In the genomic region with DNA sequence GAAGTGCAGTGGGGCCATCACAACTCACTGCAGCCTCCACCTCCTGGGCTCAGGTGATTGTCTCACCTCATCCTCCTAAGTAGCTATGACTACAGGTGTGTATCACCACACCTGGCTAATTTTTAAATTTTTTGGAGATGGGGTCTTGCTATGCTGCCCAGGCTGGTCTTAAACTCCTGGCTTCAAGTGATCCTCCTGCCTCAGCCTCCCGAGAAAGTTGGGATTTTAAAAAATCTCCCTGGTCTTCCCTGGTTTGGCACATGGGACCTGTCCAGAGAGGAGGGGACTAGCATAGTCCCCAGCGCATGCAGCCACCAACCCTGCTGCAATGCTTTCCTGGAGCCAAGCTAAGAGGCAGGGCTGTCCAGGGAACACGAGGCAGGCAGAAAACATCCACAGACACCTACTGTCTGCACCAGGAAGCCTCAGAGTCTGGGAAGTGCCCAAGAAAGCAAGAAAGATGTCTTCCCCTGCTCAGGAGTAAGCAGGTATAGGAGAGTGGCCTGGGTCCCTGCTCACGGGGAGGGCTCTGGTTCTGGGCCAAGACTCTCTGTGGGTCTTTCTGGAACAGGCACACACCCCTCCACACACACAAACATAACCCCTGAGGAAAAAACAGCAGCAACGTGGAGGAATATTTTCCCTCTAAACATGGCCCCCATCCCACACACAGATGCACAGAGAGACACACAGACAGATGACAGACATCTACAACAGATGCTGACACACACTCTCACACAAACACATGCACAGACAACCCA, we compare ENCODE assay signal across 17 cellular contexts. TPM values are rescaled to one million over a fixed set of nuclear protein-coding genes. Genes with fewer than 3 reads are reported as not detected.
DNase-seq lines count a peak whose midpoint lies in the region; ATAC-seq and TF ChIP-seq lines count a peak whose summit lies in the region.
"Had no signal": no experiment of that assay in that cellular context is flagged by ENCODE, and none has a peak within 500 bp of the region (broad histone marks: within the 10 kb centered on the region; RNA-seq: fewer than 3 reads in every experiment).

No MANE protein-coding gene starts in this region.

- no peak for DNase-seq in stimulated activated naive CD8-positive, alpha-beta T cell treated with anti-CD3 and anti-CD28 coated beads, Interleukin-15, Interleukin-2, amounts not matched to agents 100 U/mL and 50 U/mL, for 24 hours
- DNase-seq in activated T-helper 2 cell treated with anti-CD3 and anti-CD28 coated beads, Interferon-gamma antibody, Interleukin-2, Interleukin-4, amounts not matched to agents 10 μg/mL and 5 μg/mL and 100 μg/mL, durations not matched to agents 14 hours and 24 hours and 36 hours (ENCODE audit: low spot score), result no peak
- DNase-seq in naive thymus-derived CD4-positive, alpha-beta T cell, result no peak
- DNase-seq in upper lobe of right lung (no peak), cortex of kidney (lab: John Stamatoyannopoulos, UW) (no peak)
- DNase-seq: central memory CD4-positive, alpha-beta T cell; foreskin keratinocyte; H9; left lung; NCI-H1694; NCI-H226; psoas muscle; stimulated activated CD4-positive, alpha-beta T cell treated with anti-CD3 and anti-CD28 coated beads, Interleukin-12 subunit alpha, Interleukin-12 subunit beta, amount 100 ng/mL, for 4 hours; substantia nigra had no signal

- H3K4me3 Mint-ChIP-seq in stimulated activated naive CD8-positive, alpha-beta T cell treated with anti-CD3 and anti-CD28 coated beads, Interleukin-15, Interleukin-2, amounts not matched to agents 100 ng/mL and 50 ng/mL, for 24 hours, result peak overlapping the region; percentile 25
- no peak overlapping the region for H3K4me3 Mint-ChIP-seq in activated T-helper 2 cell treated with anti-CD3 and anti-CD28 coated beads, Interferon-gamma antibody, Interleukin-2, Interleukin-4, amounts not matched to agents 10 μg/mL and 5 μg/mL and 100 μg/mL, durations not matched to agents 14 hours and 24 hours and 36 hours (ENCODE audit: low read depth)
- H3K4me3 Mint-ChIP-seq in naive thymus-derived CD4-positive, alpha-beta T cell, result peak overlapping the region in 1 of 10 donors; percentile 40
- H3K4me3 Mint-ChIP-seq: H9 had no signal

- peaks cover 73% of the 10 kb centered on the region for H3K36me3 Mint-ChIP-seq in stimulated activated naive CD8-positive, alpha-beta T cell treated with anti-CD3 and anti-CD28 coated beads, Interleukin-15, Interleukin-2, amounts not matched to agents 100 ng/mL and 50 ng/mL, for 24 hours (ENCODE audit: low read depth)
- peaks cover 70% of the 10 kb centered on the region for H3K36me3 Mint-ChIP-seq in activated T-helper 2 cell treated with anti-CD3 and anti-CD28 coated beads, Interferon-gamma antibody, Interleukin-2, Interleukin-4, amounts not matched to agents 10 μg/mL and 5 μg/mL and 100 μg/mL, durations not matched to agents 14 hours and 24 hours and 36 hours (ENCODE audit: low read depth)
- H3K36me3 Mint-ChIP-seq in naive thymus-derived CD4-positive, alpha-beta T cell, result peaks cover 0 to 33% (median 14%) of the 10 kb centered on the region in 5 donors

- no peaks in the 10 kb centered on the region for H3K9me3 Mint-ChIP-seq in stimulated activated naive CD8-positive, alpha-beta T cell treated with anti-CD3 and anti-CD28 coated beads, Interleukin-15, Interleukin-2, amounts not matched to agents 100 ng/mL and 50 ng/mL, for 24 hours
- H3K9me3 Mint-ChIP-seq in activated T-helper 2 cell treated with anti-CD3 and anti-CD28 coated beads, Interferon-gamma antibody, Interleukin-2, Interleukin-4, amounts not matched to agents 10 μg/mL and 5 μg/mL and 100 μg/mL, durations not matched to agents 14 hours and 24 hours and 36 hours, result no peaks in the 10 kb centered on the region
- no peaks in the 10 kb centered on the region for H3K9me3 Mint-ChIP-seq in naive thymus-derived CD4-positive, alpha-beta T cell
- H3K9me3 Mint-ChIP-seq: H9 had no signal

- no peaks in the 10 kb centered on the region for H3K27me3 ChIP-seq in naive thymus-derived CD4-positive, alpha-beta T cell (ENCODE audit: control insufficient read depth in 2 of 2, insufficient read depth in 2 of 2, low read length in 2 of 2)
- no peaks in the 10 kb centered on the region for H3K27me3 ChIP-seq in upper lobe of right lung
- H3K27me3 ChIP-seq: foreskin keratinocyte, left lung had no signal

- H3K4me1 Mint-ChIP-seq in stimulated activated naive CD8-positive, alpha-beta T cell treated with anti-CD3 and anti-CD28 coated beads, Interleukin-15, Interleukin-2, amounts not matched to agents 100 ng/mL and 50 ng/mL, for 24 hours (ENCODE audit: low read depth), result peaks cover 84% of the 10 kb centered on the region
- peaks cover 48% of the 10 kb centered on the region for H3K4me1 Mint-ChIP-seq in activated T-helper 2 cell treated with anti-CD3 and anti-CD28 coated beads, Interferon-gamma antibody, Interleukin-2, Interleukin-4, amounts not matched to agents 10 μg/mL and 5 μg/mL and 100 μg/mL, durations not matched to agents 14 hours and 24 hours and 36 hours (ENCODE audit: low read depth)
- peaks cover 28 to 56% (median 36%) of the 10 kb centered on the region in 7 donors for H3K4me1 Mint-ChIP-seq in naive thymus-derived CD4-positive, alpha-beta T cell

- POLR2A ChIA-PET in naive thymus-derived CD4-positive, alpha-beta T cell (lab: Charles Lee), result interaction anchor here (0.6 to 1.8 kb wide), 4 partner anchors 33 to 86 kb away, joined by 3 to 4 read pairs (median 4); no protein-coding TSS in a partner anchor

- intact Hi-C loops in activated T-helper 2 cell treated with anti-CD3 and anti-CD28 coated beads, Interferon-gamma antibody, Interleukin-2, Interleukin-4, amounts not matched to agents 10 μg/mL and 5 μg/mL and 100 μg/mL, durations not matched to agents 14 hours and 24 hours and 36 hours (cut with micrococcal nuclease), result loop anchor here (2.0 kb wide), 1 partner anchor 33 kb away; no protein-coding TSS in a partner anchor
- intact Hi-C loops in naive thymus-derived CD4-positive, alpha-beta T cell (cut with micrococcal nuclease), result loop anchor here in 1 of 2 donors (5.0 kb wide), 2 partner anchors 33 to 88 kb away; a partner anchor contains a TSS
- intact Hi-C loops in upper lobe of right lung (cut with DNase I), result loop anchor here (10.0 kb wide), 1 partner anchor 75 kb away; no protein-coding TSS in a partner anchor

- H3K27ac Mint-ChIP-seq in stimulated activated naive CD8-positive, alpha-beta T cell treated with anti-CD3 and anti-CD28 coated beads, Interleukin-15, Interleukin-2, amounts not matched to agents 100 ng/mL and 50 ng/mL, for 24 hours, result peak overlapping the region; percentile 80
- H3K27ac Mint-ChIP-seq in activated T-helper 2 cell treated with anti-CD3 and anti-CD28 coated beads, Interferon-gamma antibody, Interleukin-2, Interleukin-4, amounts not matched to agents 10 μg/mL and 5 μg/mL and 100 μg/mL, durations not matched to agents 14 hours and 24 hours and 36 hours, result peak overlapping the region; percentile 19
- peak overlapping the region in 8 of 9 donors; percentile 7 to 85 (median 68) for H3K27ac Mint-ChIP-seq in naive thymus-derived CD4-positive, alpha-beta T cell

- no peak overlapping the region for H3K27ac ChIP-seq in naive thymus-derived CD4-positive, alpha-beta T cell (ENCODE audit: low read depth, low read length)
- no peak overlapping the region for H3K27ac ChIP-seq in upper lobe of right lung
- H3K27ac ChIP-seq: foreskin keratinocyte had no signal

- no peak for TF ChIP-seq CTCF in upper lobe of right lung (IDR thresholded peaks at IDR 0.05)

- H3K4me1 ChIP-seq in naive thymus-derived CD4-positive, alpha-beta T cell (ENCODE audit: control insufficient read depth in 2 of 2, insufficient read depth in 2 of 2, low read length in 2 of 2), result peaks cover 4 to 16% of the 10 kb centered on the region in 2 donors
- H3K4me1 ChIP-seq in upper lobe of right lung, result peaks cover 37% of the 10 kb centered on the region

- ATAC-seq in stimulated activated naive CD8-positive, alpha-beta T cell treated with anti-CD3 and anti-CD28 coated beads, Interleukin-15, Interleukin-2, amounts not matched to agents 100 U/mL and 50 U/mL, for 24 hours, result no peak
- no peak for ATAC-seq in naive thymus-derived CD4-positive, alpha-beta T cell
- ATAC-seq in upper lobe of right lung (no peak), GM18867 (IDR thresholded peaks at IDR 0.05; ENCODE audit: unreplicated experiment) (no peak), HG03469 (IDR thresholded peaks at IDR 0.05; ENCODE audit: unreplicated experiment) (no peak)
- ATAC-seq: foreskin keratinocyte, left lung, psoas muscle had no signal

- no peaks in the 10 kb centered on the region for H3K27me3 Mint-ChIP-seq in stimulated activated naive CD8-positive, alpha-beta T cell treated with anti-CD3 and anti-CD28 coated beads, Interleukin-15, Interleukin-2, amounts not matched to agents 100 ng/mL and 50 ng/mL, for 24 hours
- no peaks in the 10 kb centered on the region for H3K27me3 Mint-ChIP-seq in activated T-helper 2 cell treated with anti-CD3 and anti-CD28 coated beads, Interferon-gamma antibody, Interleukin-2, Interleukin-4, amounts not matched to agents 10 μg/mL and 5 μg/mL and 100 μg/mL, durations not matched to agents 14 hours and 24 hours and 36 hours (ENCODE audit: low read depth)
- H3K27me3 Mint-ChIP-seq in naive thymus-derived CD4-positive, alpha-beta T cell, result no peaks in the 10 kb centered on the region

- no peaks in the 10 kb centered on the region for H3K9me3 ChIP-seq in naive thymus-derived CD4-positive, alpha-beta T cell (ENCODE audit: control insufficient read depth in 2 of 3, low read length in 3 of 3)
- no peaks in the 10 kb centered on the region for H3K9me3 ChIP-seq in upper lobe of right lung
- H3K9me3 ChIP-seq: left lung, psoas muscle had no signal

- no peak overlapping the region for H3K4me3 ChIP-seq in naive thymus-derived CD4-positive, alpha-beta T cell (ENCODE audit: low read length)
- no peak overlapping the region for H3K4me3 ChIP-seq in upper lobe of right lung
- H3K4me3 ChIP-seq: left lung, psoas muscle had no signal

- CTCF ChIA-PET in naive thymus-derived CD4-positive, alpha-beta T cell (lab: Charles Lee), result interaction anchor here (2.1 to 10.2 kb wide), 3 partner anchors 11 to 108 kb away, joined by 6 to 231 read pairs (median 13); no protein-coding TSS in a partner anchor

- H3K36me3 ChIP-seq in naive thymus-derived CD4-positive, alpha-beta T cell (ENCODE audit: control insufficient read depth in 2 of 3, insufficient read depth in 3 of 3, low read length in 3 of 3), result peaks cover 0 to 81% (median 19%) of the 10 kb centered on the region in 3 experiments
- H3K36me3 ChIP-seq in upper lobe of right lung, result peaks cover 21% of the 10 kb centered on the region

RNA-seq across cellular contexts. Expression of a gene that starts 30.8 kb away (rescaled TPM):
- 94.1 and 97.0 TPM in 2 replicates for total RNA-seq in activated T-helper 2 cell treated with anti-CD3 and anti-CD28 coated beads, Interferon-gamma antibody, Interleukin-2, Interleukin-4, amounts not matched to agents 10 μg/mL and 5 μg/mL and 100 μg/mL, durations not matched to agents 14 hours and 24 hours and 36 hours
- 10 to 100 TPM; 63.3 to 97.4 (median 72.2) TPM for total RNA-seq in naive thymus-derived CD4-positive, alpha-beta T cell
- 10 to 100 TPM; 21.3 to 50.4 TPM for polyA plus RNA-seq in naive thymus-derived CD4-positive, alpha-beta T cell
- 108 TPM for total RNA-seq in upper lobe of right lung

Comparison
In these comparisons a context has a peak if more than half of its experiments do, and no peak if none do; other contexts are left out.
1. H3K27ac Mint-ChIP-seq: peak in every context shown above with its lines; median percentile 80 in stimulated activated naive CD8-positive, alpha-beta T cell treated with anti-CD3 and anti-CD28 coated beads, Interleukin-15, Interleukin-2, amounts not matched to agents 100 ng/mL and 50 ng/mL, for 24 hours; 68 in naive thymus-derived CD4-positive, alpha-beta T cell; 19 in activated T-helper 2 cell treated with anti-CD3 and anti-CD28 coated beads, Interferon-gamma antibody, Interleukin-2, Interleukin-4, amounts not matched to agents 10 μg/mL and 5 μg/mL and 100 μg/mL, durations not matched to agents 14 hours and 24 hours and 36 hours.